ENCODE assay signal across 9 cellular contexts in genomic region chr2:113124181-113124961, GRCh38. TPM values are rescaled to one million over a fixed set of nuclear protein-coding genes. Genes with fewer than 3 reads are reported as not detected.
DNase-seq lines count a peak whose midpoint lies in the region; ATAC-seq and TF ChIP-seq lines count a peak whose summit lies in the region.
"Had no signal": no experiment of that assay in that cellular context is flagged by ENCODE, and none has a peak within 500 bp of the region (broad histone marks: within the 10 kb centered on the region; RNA-seq: fewer than 3 reads in every experiment).

No MANE protein-coding gene starts in this region.

- H3K27ac ChIP-seq in GM23338 (ENCODE audit: low read depth) = no peak overlapping the region
- H3K27ac ChIP-seq: 22Rv1 had no signal

- H3K27me3 ChIP-seq in GM23338 (ENCODE audit: insufficient read depth) = no peaks in the 10 kb centered on the region

- H3K9me3 Mint-ChIP-seq in osteocyte (ENCODE audit: unreplicated experiment) (no peaks in the 10 kb centered on the region), GM23338 (no peaks in the 10 kb centered on the region), nephron progenitor cell (no peaks in the 10 kb centered on the region)

- H3K79me2 ChIP-seq in GM23338 (replicated peaks; ENCODE audit: insufficient read depth) = no peaks in the 10 kb centered on the region

- H3K36me3 ChIP-seq in GM23338 (ENCODE audit: insufficient read depth) = no peaks in the 10 kb centered on the region

- no peaks in the 10 kb centered on the region for H3K4me1 ChIP-seq in GM23338 (ENCODE audit: insufficient read depth)

- H3K27ac Mint-ChIP-seq in osteocyte (ENCODE audit: unreplicated experiment) (no peak overlapping the region), GM23338 (no peak overlapping the region), nephron progenitor cell (no peak overlapping the region)

- no peaks in the 10 kb centered on the region for H3K36me3 Mint-ChIP-seq in osteocyte (ENCODE audit: unreplicated experiment)
- H3K36me3 Mint-ChIP-seq in GM23338 (ENCODE audit: low read depth) = no peaks in the 10 kb centered on the region
- no peaks in the 10 kb centered on the region for H3K36me3 Mint-ChIP-seq in nephron progenitor cell (ENCODE audit: low read depth)

- H3K4me3 ChIP-seq in astrocyte of the cerebellum (ENCODE audit: low read depth, low read length) (no peak overlapping the region), GM23338 (no peak overlapping the region)

- in situ Hi-C loops in astrocyte of the cerebellum (cut with HindIII; ENCODE audit: low sequenced_read_pairs) = no loop called here

- peak; percentile 15 for DNase-seq in DMS53 (lab: John Stamatoyannopoulos, UW)
- no peak for DNase-seq in DMS53 treated with DMSO at 0.1 percent for 48 hours (lab: John Stamatoyannopoulos, UW; ENCODE audit: unreplicated experiment)
- DNase-seq in astrocyte of the cerebellum (ENCODE audit: low read depth) = peak; percentile 23
- DNase-seq in osteocyte (ENCODE audit: extremely low spot score, unreplicated experiment) = peak; percentile 54
- no peak for DNase-seq in GM23338 (ENCODE audit: low spot score)
- DNase-seq in nephron progenitor cell = no peak
- no peak for DNase-seq in effector CD4-positive, alpha-beta T cell

- TF ChIP-seq CTCF in astrocyte of the cerebellum (IDR thresholded peaks at IDR 0.05; ENCODE audit: low read depth, low read length, missing control alignments) (no peak), osteocyte (IDR thresholded peaks at IDR 0.05) (no peak), GM23338 (conservative IDR thresholded peaks at IDR 0.05; ENCODE audit: low read depth in 2 of 2) (no peak), nephron progenitor cell (IDR thresholded peaks at IDR 0.05) (no peak)

- no peaks in the 10 kb centered on the region for H3K4me1 Mint-ChIP-seq in osteocyte (ENCODE audit: unreplicated experiment)
- no peaks in the 10 kb centered on the region for H3K4me1 Mint-ChIP-seq in GM23338
- H3K4me1 Mint-ChIP-seq in nephron progenitor cell = no peaks in the 10 kb centered on the region

- H3K27me3 Mint-ChIP-seq in osteocyte (ENCODE audit: unreplicated experiment) (peaks cover 65% of the 10 kb centered on the region), GM23338 (ENCODE audit: insufficient read depth, low read depth, poor library complexity) (peaks cover 3% of the 10 kb centered on the region), nephron progenitor cell (ENCODE audit: low read depth, poor library complexity) (peaks cover 51% of the 10 kb centered on the region)

- no peak overlapping the region for H3K4me2 ChIP-seq in GM23338

- H3F3A ChIP-seq in GM23338 (replicated peaks; ENCODE audit: low read depth) = no peaks in the 10 kb centered on the region

- no peaks in the 10 kb centered on the region for H4K20me1 ChIP-seq in GM23338 (replicated peaks; ENCODE audit: insufficient read depth)

- no peaks in the 10 kb centered on the region for H3K9me2 ChIP-seq in GM23338 (ENCODE audit: insufficient read depth)

- no peak overlapping the region for H2AFZ ChIP-seq in GM23338

- no peak overlapping the region for H3K4me3 Mint-ChIP-seq in osteocyte (ENCODE audit: unreplicated experiment)
- H3K4me3 Mint-ChIP-seq in GM23338 = no peak overlapping the region
- no peak overlapping the region for H3K4me3 Mint-ChIP-seq in nephron progenitor cell

- peak; percentile 42 for ATAC-seq in HG03442 (IDR thresholded peaks at IDR 0.05; ENCODE audit: unreplicated experiment)
- ATAC-seq in GM23338 = no peak

TF ChIP-seq in GM23338, 12 proteins besides CTCF, POLR2A, EP300 and RAD21:
- no peak for TF ChIP-seq EZH2phosphoT487 (IDR thresholded peaks at IDR 0.05; ENCODE audit: unreplicated experiment)
- no peak for TF ChIP-seq ZNF114 (CRISPR knock-in tag; IDR thresholded peaks at IDR 0.05)
- no peak for TF ChIP-seq NANOG (IDR thresholded peaks at IDR 0.05; ENCODE audit: borderline replicate concordance)
- TF ChIP-seq ZNF331 (CRISPR knock-in tag; IDR thresholded peaks at IDR 0.05; ENCODE audit: low read depth) = no peak
- TF ChIP-seq JUNB (IDR thresholded peaks at IDR 0.05; ENCODE audit: unreplicated experiment) = no peak
- no peak for TF ChIP-seq EZH2 (IDR thresholded peaks at IDR 0.05; ENCODE audit: low read depth, unreplicated experiment)
- TF ChIP-seq, protein P1, sequence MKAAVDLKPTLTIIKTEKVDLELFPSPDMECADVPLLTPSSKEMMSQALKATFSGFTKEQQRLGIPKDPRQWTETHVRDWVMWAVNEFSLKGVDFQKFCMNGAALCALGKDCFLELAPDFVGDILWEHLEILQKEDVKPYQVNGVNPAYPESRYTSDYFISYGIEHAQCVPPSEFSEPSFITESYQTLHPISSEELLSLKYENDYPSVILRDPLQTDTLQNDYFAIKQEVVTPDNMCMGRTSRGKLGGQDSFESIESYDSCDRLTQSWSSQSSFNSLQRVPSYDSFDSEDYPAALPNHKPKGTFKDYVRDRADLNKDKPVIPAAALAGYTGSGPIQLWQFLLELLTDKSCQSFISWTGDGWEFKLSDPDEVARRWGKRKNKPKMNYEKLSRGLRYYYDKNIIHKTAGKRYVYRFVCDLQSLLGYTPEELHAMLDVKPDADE (IDR thresholded peaks at IDR 0.05) = no peak
- TF ChIP-seq CREB1 (CRISPR knock-in tag; IDR thresholded peaks at IDR 0.05; ENCODE audit: low read depth) = no peak
- TF ChIP-seq STAT1 (IDR thresholded peaks at IDR 0.05; ENCODE audit: unreplicated experiment) = no peak
TF ChIP-seq in GM23338: peak in this region for 0.

RNA-seq across cellular contexts. Expression of gene IL1RN, which starts 3.0 kb away (rescaled TPM):
- total RNA-seq in osteocyte = not detected in 2 replicates
- total RNA-seq in GM23338 (2014; rRNA removed; shearing (Covaris generic)) = not detected in 2 replicates
- not detected in 2 replicates for polyA plus RNA-seq in GM23338 (2016; fragmentation: Nextera tagmentation; extraction: Ambion mirVana)

RNA-seq across cellular contexts. Expression of gene PSD4, which starts 49.4 kb away (rescaled TPM):
- total RNA-seq in osteocyte = 6.3 and 8.9 TPM in 2 replicates
- total RNA-seq in GM23338 (2014; rRNA removed; shearing (Covaris generic)) = 0.66 and 1.1 TPM in 2 replicates
- 0.06 and 0.19 TPM in 2 replicates for polyA plus RNA-seq in GM23338 (2016; fragmentation: Nextera tagmentation; extraction: Ambion mirVana)

RNA-seq across cellular contexts. Expression of gene IL1F10, which starts 56.6 kb away (rescaled TPM):
- not detected in 2 replicates for total RNA-seq in osteocyte
- total RNA-seq in GM23338 (2014; rRNA removed; shearing (Covaris generic)) = not detected in 2 replicates
- polyA plus RNA-seq in GM23338 (2016; fragmentation: Nextera tagmentation; extraction: Ambion mirVana) = not detected in 2 replicates

Comparison
In these comparisons a context has a peak if more than half of its experiments do, and no peak if none do; other contexts are left out.
1. DNase-seq: peak in DMS53 (single experiment), astrocyte of the cerebellum (single experiment) and osteocyte (single experiment); none in DMS53 treated with DMSO at 0.1 percent for 48 hours (single experiment), GM23338 (single experiment), nephron progenitor cell (single experiment) and effector CD4-positive, alpha-beta T cell (single experiment).